1 cellular context compared by ENCODE assay signal in the genomic region with DNA sequence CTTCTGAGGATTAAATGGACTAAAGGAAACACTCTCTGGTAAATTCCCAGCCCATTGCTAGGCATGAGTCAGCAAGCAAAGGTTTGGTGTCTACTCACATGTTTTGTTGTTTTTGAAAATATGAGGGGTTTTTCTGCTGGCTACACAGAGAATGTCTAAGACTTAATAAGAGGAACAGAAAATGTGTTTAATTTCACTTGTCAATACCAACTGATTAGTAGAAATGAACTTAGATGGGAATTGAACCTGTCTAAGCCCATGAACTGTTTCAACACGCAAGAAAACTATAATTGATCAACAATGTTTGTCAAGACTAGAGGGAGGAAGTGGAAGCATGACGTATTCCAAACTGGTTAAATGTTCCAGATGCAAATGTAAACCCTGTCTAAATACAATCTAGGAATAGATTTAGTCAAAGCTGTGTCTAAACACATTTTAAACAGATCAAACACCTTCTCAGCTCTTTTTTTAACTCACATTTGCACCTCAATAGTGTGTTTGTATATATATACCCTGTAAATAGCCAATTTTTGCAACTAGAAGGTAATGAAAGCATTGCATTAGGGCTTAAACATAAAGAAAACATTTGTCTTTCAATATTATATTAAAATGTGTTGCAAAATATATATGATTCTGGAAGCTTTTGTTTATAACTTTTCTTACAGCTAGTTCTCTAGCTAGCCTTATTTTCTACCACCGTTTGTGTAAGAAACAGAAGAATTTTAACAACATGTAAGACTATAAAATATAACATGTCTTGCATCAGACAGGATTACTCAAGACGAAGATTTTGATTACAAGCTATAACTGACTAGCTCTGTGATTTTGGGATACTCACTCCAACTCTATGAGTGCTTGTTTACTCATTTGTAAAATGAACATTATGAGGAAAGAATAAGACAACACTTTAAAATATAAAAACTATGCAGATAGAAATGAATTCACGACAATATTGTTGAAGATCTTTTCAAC.
TF ChIP-seq lines count a peak whose summit lies in the region.

No MANE protein-coding gene starts in this region.

TF ChIP-seq in GM12878, 131 proteins besides CTCF, POLR2A, EP300 and RAD21 (continued from another document and continues in another):
- TF ChIP-seq DPF2 (IDR thresholded peaks at IDR 0.05) (peak; percentile 96), RAD51 (IDR thresholded peaks at IDR 0.05) (no peak), PAX8 (IDR thresholded peaks at IDR 0.05) (0 out of 2 replicates have a peak, but pooled peaks have one; percentile 59), FOS (IDR thresholded peaks at IDR 0.05; ENCODE audit: borderline replicate concordance, extremely low read depth, insufficient read length) (no peak), IRF4 (IDR thresholded peaks at IDR 0.05; ENCODE audit: low read depth, low read length) (peak; percentile 68; the same call in 1 of the 2 replicates), NR2C1 (IDR thresholded peaks at IDR 0.05) (no peak), MEF2A (IDR thresholded peaks at IDR 0.05; ENCODE audit: insufficient read depth, low read depth, low read length) (peak; percentile 47; the same call in 1 of the 2 replicates), HCFC1 (IDR thresholded peaks at IDR 0.05; ENCODE audit: low read length) (no peak), SP1 (IDR thresholded peaks at IDR 0.05; ENCODE audit: low read depth, low read length) (no peak), ZNF24 (IDR thresholded peaks at IDR 0.05) (peak; percentile 78; the same call in 1 of the 2 replicates), NR2F1 (conservative IDR thresholded peaks at IDR 0.05) (peak; percentile 29; the same call in 1 of the 2 replicates), ZZZ3 (IDR thresholded peaks at IDR 0.05; ENCODE audit: control insufficient read depth, insufficient read length, low read depth) (no peak), RCOR1 (conservative IDR thresholded peaks at IDR 0.05; ENCODE audit: low read depth, low read length) (0 out of 2 replicates have a peak, but pooled peaks have one; percentile 36), ASH2L (IDR thresholded peaks at IDR 0.05; ENCODE audit: borderline replicate concordance, low read depth) (no peak), LARP7 (IDR thresholded peaks at IDR 0.05) (no peak), ATF7 (IDR thresholded peaks at IDR 0.05; ENCODE audit: low read depth) (peak; percentile 98), ZNF217 (IDR thresholded peaks at IDR 0.05) (peak; percentile 91), HDGF (IDR thresholded peaks at IDR 0.05) (no peak), TAF1 (IDR thresholded peaks at IDR 0.05; ENCODE audit: borderline replicate concordance, low read depth, low read length) (no peak), BMI1 (IDR thresholded peaks at IDR 0.05; ENCODE audit: borderline replicate concordance) (peak; percentile 75), RB1 (IDR thresholded peaks at IDR 0.05; ENCODE audit: borderline replicate concordance) (no peak), CHD1 (IDR thresholded peaks at IDR 0.05; ENCODE audit: low read depth, low read length) (no peak), KAT2A (conservative IDR thresholded peaks at IDR 0.05; ENCODE audit: control insufficient read depth, low read depth, low read length) (no peak), KLF5 (IDR thresholded peaks at IDR 0.05; ENCODE audit: partially characterized antibody) (no peak), NR2C2 (IDR thresholded peaks at IDR 0.05; ENCODE audit: borderline replicate concordance, control insufficient read depth, insufficient read length, low read depth) (no peak), SUPT20H (IDR thresholded peaks at IDR 0.05; ENCODE audit: borderline replicate concordance, control insufficient read depth, low read depth, low read length) (no peak), EZH2 (IDR thresholded peaks at IDR 0.05; ENCODE audit: borderline replicate concordance, control insufficient read depth, low read depth, low read length) (no peak), TCF3 (IDR thresholded peaks at IDR 0.05; ENCODE audit: borderline replicate concordance, insufficient read depth, low read depth, low read length) (no peak), SREBF2 (IDR thresholded peaks at IDR 0.05; ENCODE audit: low read length) (no peak)
- TF ChIP-seq, protein P1, sequence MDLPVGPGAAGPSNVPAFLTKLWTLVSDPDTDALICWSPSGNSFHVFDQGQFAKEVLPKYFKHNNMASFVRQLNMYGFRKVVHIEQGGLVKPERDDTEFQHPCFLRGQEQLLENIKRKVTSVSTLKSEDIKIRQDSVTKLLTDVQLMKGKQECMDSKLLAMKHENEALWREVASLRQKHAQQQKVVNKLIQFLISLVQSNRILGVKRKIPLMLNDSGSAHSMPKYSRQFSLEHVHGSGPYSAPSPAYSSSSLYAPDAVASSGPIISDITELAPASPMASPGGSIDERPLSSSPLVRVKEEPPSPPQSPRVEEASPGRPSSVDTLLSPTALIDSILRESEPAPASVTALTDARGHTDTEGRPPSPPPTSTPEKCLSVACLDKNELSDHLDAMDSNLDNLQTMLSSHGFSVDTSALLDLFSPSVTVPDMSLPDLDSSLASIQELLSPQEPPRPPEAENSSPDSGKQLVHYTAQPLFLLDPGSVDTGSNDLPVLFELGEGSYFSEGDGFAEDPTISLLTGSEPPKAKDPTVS (IDR thresholded peaks at IDR 0.05; ENCODE audit: low read depth, low read length): no peak
- TF ChIP-seq, protein P2, sequence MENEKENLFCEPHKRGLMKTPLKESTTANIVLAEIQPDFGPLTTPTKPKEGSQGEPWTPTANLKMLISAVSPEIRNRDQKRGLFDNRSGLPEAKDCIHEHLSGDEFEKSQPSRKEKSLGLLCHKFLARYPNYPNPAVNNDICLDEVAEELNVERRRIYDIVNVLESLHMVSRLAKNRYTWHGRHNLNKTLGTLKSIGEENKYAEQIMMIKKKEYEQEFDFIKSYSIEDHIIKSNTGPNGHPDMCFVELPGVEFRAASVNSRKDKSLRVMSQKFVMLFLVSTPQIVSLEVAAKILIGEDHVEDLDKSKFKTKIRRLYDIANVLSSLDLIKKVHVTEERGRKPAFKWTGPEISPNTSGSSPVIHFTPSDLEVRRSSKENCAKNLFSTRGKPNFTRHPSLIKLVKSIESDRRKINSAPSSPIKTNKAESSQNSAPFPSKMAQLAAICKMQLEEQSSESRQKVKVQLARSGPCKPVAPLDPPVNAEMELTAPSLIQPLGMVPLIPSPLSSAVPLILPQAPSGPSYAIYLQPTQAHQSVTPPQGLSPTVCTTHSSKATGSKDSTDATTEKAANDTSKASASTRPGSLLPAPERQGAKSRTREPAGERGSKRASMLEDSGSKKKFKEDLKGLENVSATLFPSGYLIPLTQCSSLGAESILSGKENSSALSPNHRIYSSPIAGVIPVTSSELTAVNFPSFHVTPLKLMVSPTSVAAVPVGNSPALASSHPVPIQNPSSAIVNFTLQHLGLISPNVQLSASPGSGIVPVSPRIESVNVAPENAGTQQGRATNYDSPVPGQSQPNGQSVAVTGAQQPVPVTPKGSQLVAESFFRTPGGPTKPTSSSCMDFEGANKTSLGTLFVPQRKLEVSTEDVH (IDR thresholded peaks at IDR 0.05; ENCODE audit: low read depth, partially characterized antibody): no peak
- TF ChIP-seq, protein P3, sequence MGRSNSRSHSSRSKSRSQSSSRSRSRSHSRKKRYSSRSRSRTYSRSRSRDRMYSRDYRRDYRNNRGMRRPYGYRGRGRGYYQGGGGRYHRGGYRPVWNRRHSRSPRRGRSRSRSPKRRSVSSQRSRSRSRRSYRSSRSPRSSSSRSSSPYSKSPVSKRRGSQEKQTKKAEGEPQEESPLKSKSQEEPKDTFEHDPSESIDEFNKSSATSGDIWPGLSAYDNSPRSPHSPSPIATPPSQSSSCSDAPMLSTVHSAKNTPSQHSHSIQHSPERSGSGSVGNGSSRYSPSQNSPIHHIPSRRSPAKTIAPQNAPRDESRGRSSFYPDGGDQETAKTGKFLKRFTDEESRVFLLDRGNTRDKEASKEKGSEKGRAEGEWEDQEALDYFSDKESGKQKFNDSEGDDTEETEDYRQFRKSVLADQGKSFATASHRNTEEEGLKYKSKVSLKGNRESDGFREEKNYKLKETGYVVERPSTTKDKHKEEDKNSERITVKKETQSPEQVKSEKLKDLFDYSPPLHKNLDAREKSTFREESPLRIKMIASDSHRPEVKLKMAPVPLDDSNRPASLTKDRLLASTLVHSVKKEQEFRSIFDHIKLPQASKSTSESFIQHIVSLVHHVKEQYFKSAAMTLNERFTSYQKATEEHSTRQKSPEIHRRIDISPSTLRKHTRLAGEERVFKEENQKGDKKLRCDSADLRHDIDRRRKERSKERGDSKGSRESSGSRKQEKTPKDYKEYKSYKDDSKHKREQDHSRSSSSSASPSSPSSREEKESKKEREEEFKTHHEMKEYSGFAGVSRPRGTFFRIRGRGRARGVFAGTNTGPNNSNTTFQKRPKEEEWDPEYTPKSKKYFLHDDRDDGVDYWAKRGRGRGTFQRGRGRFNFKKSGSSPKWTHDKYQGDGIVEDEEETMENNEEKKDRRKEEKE (IDR thresholded peaks at IDR 0.05): no peak
- TF ChIP-seq, protein P4, sequence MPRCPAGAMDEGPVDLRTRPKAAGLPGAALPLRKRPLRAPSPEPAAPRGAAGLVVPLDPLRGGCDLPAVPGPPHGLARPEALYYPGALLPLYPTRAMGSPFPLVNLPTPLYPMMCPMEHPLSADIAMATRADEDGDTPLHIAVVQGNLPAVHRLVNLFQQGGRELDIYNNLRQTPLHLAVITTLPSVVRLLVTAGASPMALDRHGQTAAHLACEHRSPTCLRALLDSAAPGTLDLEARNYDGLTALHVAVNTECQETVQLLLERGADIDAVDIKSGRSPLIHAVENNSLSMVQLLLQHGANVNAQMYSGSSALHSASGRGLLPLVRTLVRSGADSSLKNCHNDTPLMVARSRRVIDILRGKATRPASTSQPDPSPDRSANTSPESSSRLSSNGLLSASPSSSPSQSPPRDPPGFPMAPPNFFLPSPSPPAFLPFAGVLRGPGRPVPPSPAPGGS (IDR thresholded peaks at IDR 0.05; ENCODE audit: borderline replicate concordance, insufficient read depth, low read depth, low read length, poor library complexity, severe bottlenecking): no peak
- TF ChIP-seq, protein P5, sequence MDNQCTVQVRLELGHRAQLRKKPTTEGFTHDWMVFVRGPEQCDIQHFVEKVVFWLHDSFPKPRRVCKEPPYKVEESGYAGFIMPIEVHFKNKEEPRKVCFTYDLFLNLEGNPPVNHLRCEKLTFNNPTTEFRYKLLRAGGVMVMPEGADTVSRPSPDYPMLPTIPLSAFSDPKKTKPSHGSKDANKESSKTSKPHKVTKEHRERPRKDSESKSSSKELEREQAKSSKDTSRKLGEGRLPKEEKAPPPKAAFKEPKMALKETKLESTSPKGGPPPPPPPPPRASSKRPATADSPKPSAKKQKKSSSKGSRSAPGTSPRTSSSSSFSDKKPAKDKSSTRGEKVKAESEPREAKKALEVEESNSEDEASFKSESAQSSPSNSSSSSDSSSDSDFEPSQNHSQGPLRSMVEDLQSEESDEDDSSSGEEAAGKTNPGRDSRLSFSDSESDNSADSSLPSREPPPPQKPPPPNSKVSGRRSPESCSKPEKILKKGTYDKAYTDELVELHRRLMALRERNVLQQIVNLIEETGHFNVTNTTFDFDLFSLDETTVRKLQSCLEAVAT (IDR thresholded peaks at IDR 0.05): no peak
- TF ChIP-seq, protein P6, sequence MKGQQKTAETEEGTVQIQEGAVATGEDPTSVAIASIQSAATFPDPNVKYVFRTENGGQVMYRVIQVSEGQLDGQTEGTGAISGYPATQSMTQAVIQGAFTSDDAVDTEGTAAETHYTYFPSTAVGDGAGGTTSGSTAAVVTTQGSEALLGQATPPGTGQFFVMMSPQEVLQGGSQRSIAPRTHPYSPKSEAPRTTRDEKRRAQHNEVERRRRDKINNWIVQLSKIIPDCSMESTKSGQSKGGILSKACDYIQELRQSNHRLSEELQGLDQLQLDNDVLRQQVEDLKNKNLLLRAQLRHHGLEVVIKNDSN (IDR thresholded peaks at IDR 0.05; ENCODE audit: borderline replicate concordance, extremely low read length, insufficient read depth, low read depth, low read length): no peak
- TF ChIP-seq, protein P7, sequence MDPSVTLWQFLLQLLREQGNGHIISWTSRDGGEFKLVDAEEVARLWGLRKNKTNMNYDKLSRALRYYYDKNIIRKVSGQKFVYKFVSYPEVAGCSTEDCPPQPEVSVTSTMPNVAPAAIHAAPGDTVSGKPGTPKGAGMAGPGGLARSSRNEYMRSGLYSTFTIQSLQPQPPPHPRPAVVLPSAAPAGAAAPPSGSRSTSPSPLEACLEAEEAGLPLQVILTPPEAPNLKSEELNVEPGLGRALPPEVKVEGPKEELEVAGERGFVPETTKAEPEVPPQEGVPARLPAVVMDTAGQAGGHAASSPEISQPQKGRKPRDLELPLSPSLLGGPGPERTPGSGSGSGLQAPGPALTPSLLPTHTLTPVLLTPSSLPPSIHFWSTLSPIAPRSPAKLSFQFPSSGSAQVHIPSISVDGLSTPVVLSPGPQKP (IDR thresholded peaks at IDR 0.05; ENCODE audit: low read depth, low read length): no peak
- TF ChIP-seq, protein P8, sequence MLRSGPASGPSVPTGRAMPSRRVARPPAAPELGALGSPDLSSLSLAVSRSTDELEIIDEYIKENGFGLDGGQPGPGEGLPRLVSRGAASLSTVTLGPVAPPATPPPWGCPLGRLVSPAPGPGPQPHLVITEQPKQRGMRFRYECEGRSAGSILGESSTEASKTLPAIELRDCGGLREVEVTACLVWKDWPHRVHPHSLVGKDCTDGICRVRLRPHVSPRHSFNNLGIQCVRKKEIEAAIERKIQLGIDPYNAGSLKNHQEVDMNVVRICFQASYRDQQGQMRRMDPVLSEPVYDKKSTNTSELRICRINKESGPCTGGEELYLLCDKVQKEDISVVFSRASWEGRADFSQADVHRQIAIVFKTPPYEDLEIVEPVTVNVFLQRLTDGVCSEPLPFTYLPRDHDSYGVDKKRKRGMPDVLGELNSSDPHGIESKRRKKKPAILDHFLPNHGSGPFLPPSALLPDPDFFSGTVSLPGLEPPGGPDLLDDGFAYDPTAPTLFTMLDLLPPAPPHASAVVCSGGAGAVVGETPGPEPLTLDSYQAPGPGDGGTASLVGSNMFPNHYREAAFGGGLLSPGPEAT (IDR thresholded peaks at IDR 0.05; ENCODE audit: low read depth): peak; percentile 91
- TF ChIP-seq, protein P9, sequence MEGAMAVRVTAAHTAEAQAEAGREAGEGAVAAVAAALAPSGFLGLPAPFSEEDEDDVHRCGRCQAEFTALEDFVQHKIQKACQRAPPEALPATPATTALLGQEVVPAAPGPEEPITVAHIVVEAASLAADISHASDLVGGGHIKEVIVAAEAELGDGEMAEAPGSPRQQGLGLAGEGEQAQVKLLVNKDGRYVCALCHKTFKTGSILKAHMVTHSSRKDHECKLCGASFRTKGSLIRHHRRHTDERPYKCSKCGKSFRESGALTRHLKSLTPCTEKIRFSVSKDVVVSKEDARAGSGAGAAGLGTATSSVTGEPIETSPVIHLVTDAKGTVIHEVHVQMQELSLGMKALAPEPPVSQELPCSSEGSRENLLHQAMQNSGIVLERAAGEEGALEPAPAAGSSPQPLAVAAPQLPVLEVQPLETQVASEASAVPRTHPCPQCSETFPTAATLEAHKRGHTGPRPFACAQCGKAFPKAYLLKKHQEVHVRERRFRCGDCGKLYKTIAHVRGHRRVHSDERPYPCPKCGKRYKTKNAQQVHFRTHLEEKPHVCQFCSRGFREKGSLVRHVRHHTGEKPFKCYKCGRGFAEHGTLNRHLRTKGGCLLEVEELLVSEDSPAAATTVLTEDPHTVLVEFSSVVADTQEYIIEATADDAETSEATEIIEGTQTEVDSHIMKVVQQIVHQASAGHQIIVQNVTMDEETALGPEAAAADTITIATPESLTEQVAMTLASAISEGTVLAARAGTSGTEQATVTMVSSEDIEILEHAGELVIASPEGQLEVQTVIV (IDR thresholded peaks at IDR 0.05; ENCODE audit: borderline replicate concordance, partially characterized antibody): no peak
- TF ChIP-seq, protein P10, sequence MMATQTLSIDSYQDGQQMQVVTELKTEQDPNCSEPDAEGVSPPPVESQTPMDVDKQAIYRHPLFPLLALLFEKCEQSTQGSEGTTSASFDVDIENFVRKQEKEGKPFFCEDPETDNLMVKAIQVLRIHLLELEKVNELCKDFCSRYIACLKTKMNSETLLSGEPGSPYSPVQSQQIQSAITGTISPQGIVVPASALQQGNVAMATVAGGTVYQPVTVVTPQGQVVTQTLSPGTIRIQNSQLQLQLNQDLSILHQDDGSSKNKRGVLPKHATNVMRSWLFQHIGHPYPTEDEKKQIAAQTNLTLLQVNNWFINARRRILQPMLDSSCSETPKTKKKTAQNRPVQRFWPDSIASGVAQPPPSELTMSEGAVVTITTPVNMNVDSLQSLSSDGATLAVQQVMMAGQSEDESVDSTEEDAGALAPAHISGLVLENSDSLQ (IDR thresholded peaks at IDR 0.05): peak; percentile 62
